Comparison of ENCODE assay signal across 30 cellular contexts in genomic region chr9:127730262-127730661, GRCh38. TPM values are rescaled to one million over a fixed set of nuclear protein-coding genes. Genes with fewer than 3 reads are reported as not detected.
"Had no signal": no experiment of that assay in that cellular context is flagged by ENCODE, and none has a peak within 500 bp of the region (broad histone marks: within the 10 kb centered on the region; RNA-seq: fewer than 3 reads in every experiment).

No MANE protein-coding gene starts in this region.

- H3K27me3 Mint-ChIP-seq: activated naive CD8-positive, alpha-beta T cell treated with anti-CD3 and anti-CD28 coated beads, Interleukin-2, amount 50 U/mL, for 24 hours; activated T-helper 17 cell treated with anti-CD3 and anti-CD28 coated beads, Interleukin-2, amount 50 U/mL, for 72 hours; T-helper 17 cell had no signal

- H3K9me3 Mint-ChIP-seq: activated naive CD4-positive, alpha-beta T cell treated with anti-CD3 and anti-CD28 coated beads, Interleukin-2, amount 50 U/mL, for 72 hours; activated naive CD8-positive, alpha-beta T cell treated with anti-CD3 and anti-CD28 coated beads, Interleukin-2, amount 50 U/mL, for 24 hours; activated T-cell treated with anti-CD3 and anti-CD28 coated beads, Interleukin-2, amount 50 U/mL, for 4 hours; activated T-helper 17 cell treated with anti-CD3 and anti-CD28 coated beads, Interleukin-2, amount 50 U/mL, for 72 hours; WTC11 had no signal

- H3K4me3 Mint-ChIP-seq: activated naive CD8-positive, alpha-beta T cell treated with anti-CD3 and anti-CD28 coated beads, Interleukin-2, amount 50 U/mL, for 24 hours; activated T-cell treated with anti-CD3 and anti-CD28 coated beads, Interleukin-2, amount 50 U/mL, for 4 hours; activated T-helper 17 cell treated with anti-CD3 and anti-CD28 coated beads, Interleukin-2, amount 50 U/mL, for 72 hours; T-helper 17 cell; WTC11 had no signal

- FAIRE-seq: bronchial epithelial cell, K562, RCC 7860 had no signal

- H3K27ac ChIP-seq: ascending aorta, body of pancreas had no signal

- H3K36me3 Mint-ChIP-seq: activated naive CD4-positive, alpha-beta T cell treated with anti-CD3 and anti-CD28 coated beads, Interleukin-2, amount 50 U/mL, for 72 hours; WTC11 had no signal

- H3K27me3 ChIP-seq: ascending aorta, body of pancreas had no signal

- H3K9me3 ChIP-seq: ascending aorta, body of pancreas had no signal

- DNase-seq: activated CD4-positive, alpha-beta T cell treated with anti-CD3 and anti-CD28 coated beads for 48 hours; activated CD4-positive, alpha-beta T cell treated with anti-CD3 and anti-CD28 coated beads, Interleukin-2, amount 50 U/mL, for 4 hours; activated CD4-positive, CD25-positive, alpha-beta regulatory T cell treated with anti-CD3 and anti-CD28 coated beads, Interleukin-2, amount 50 U/mL, for 72 hours; activated CD8-positive, alpha-beta memory T cell treated with anti-CD3 and anti-CD28 coated beads for 24 hours; activated gamma-delta T cell; activated naive CD8-positive, alpha-beta T cell treated with anti-CD3 and anti-CD28 coated beads, Interleukin-2, amount 50 U/mL, for 24 hours; activated T-cell treated with anti-CD3 and anti-CD28 coated beads, Interleukin-2, amount 50 U/mL, for 4 hours; amniotic stem cell; body of pancreas; central memory CD4-positive, alpha-beta T cell; Karpas-422; MM.1S; NCI-H1105 treated with DMSO at 0.1 percent for 48 hours; NCI-H1436 treated with DMSO at 0.1 percent for 48 hours; NCI-H187; NCI-H2081; NCI-H510A treated with DMSO at 0.1 percent for 48 hours; NCI-H69; NK-92 treated with Interleukin-12 subunit alpha and Interleukin-12 subunit beta, amount 100 ng/mL, for 24 hours; PC-3; SHP77 treated with DMSO at 0.1 percent for 48 hours; T-helper 17 cell; T-helper 9 cell had no signal

- H3K4me3 ChIP-seq: ascending aorta, body of pancreas, K562 had no signal

- H3K27ac Mint-ChIP-seq: activated naive CD8-positive, alpha-beta T cell treated with anti-CD3 and anti-CD28 coated beads, Interleukin-2, amount 50 U/mL, for 24 hours; activated T-helper 17 cell treated with anti-CD3 and anti-CD28 coated beads, Interleukin-2, amount 50 U/mL, for 72 hours; T-helper 17 cell; WTC11 had no signal

RNA-seq across cellular contexts. Expression of gene TOR2A, which starts 4.8 kb away (rescaled TPM):
- total RNA-seq: ascending aorta had no signal

RNA-seq across cellular contexts. Expression of gene TTC16, which starts 14.4 kb away (rescaled TPM):
- total RNA-seq: ascending aorta, bronchial epithelial cell, K562, WTC11 had no signal

RNA-seq across cellular contexts. Expression of gene CFAP157, which starts 23.5 kb away (rescaled TPM):
- total RNA-seq: activated naive CD4-positive, alpha-beta T cell treated with anti-CD3 and anti-CD28 coated beads, Interleukin-2, amount 50 U/mL, for 72 hours; activated T-cell treated with anti-CD3 and anti-CD28 coated beads, Interleukin-2, amount 50 U/mL, for 4 hours; ascending aorta; bronchial epithelial cell; K562; PC-3 had no signal

RNA-seq across cellular contexts. Expression of gene SH2D3C, which starts 48.2 kb away (rescaled TPM):
- total RNA-seq: bronchial epithelial cell had no signal
